In genomic region chr13:52738719-52739467, GRCh38 we compare ENCODE assay signal across 8 cellular contexts. TPM values are rescaled to one million over a fixed set of nuclear protein-coding genes. Genes with fewer than 3 reads are reported as not detected.
DNase-seq lines count a peak whose midpoint lies in the region; ATAC-seq and TF ChIP-seq lines count a peak whose summit lies in the region.

No MANE protein-coding gene starts in this region.

- H2AFZ ChIP-seq in parathyroid adenoma, result no peak overlapping the region

- peak overlapping the region; percentile 28 for H3K4me3 ChIP-seq in WI38 (ENCODE audit: low read depth, low read length)
- peak overlapping the region; percentile 42 for H3K4me3 ChIP-seq in fibroblast of villous mesenchyme (ENCODE audit: low read depth, low read length)
- H3K4me3 ChIP-seq in parathyroid adenoma (ENCODE audit: low read depth, low read length), result no peak overlapping the region

- no peaks in the 10 kb centered on the region for H3K79me2 ChIP-seq in parathyroid adenoma

- no peaks in the 10 kb centered on the region for H3K4me1 ChIP-seq in parathyroid adenoma

- peaks cover 5% of the 10 kb centered on the region for H3K27me3 ChIP-seq in parathyroid adenoma (ENCODE audit: control insufficient read depth, insufficient read depth, low read length)

- peak; percentile 4 to 29 for DNase-seq in activated CD4-positive, alpha-beta T cell treated with anti-CD3 and anti-CD28 coated beads, Interleukin-2, amount 50 U/mL, for 48 hours
- no peak for DNase-seq in activated CD4-positive, alpha-beta T cell treated with anti-CD3 and anti-CD28 coated beads, Interleukin-2, amount 50 U/mL, for 1 hour
- peak; percentile 3 for DNase-seq in fibroblast of villous mesenchyme (ENCODE audit: low read depth)
- no peak for DNase-seq in NCI-H2029 treated with DMSO at 0.1 percent for 48 hours (lab: John Stamatoyannopoulos, UW)
- DNase-seq in NCI-H774 (lab: John Stamatoyannopoulos, UW), result no peak

- no peak for ATAC-seq in GM21526 (IDR thresholded peaks at IDR 0.05; ENCODE audit: low FRiP score, unreplicated experiment)

- TF ChIP-seq CTCF in WI38 (IDR thresholded peaks at IDR 0.05; ENCODE audit: low read depth, low read length) (peak; percentile 16; the same call in 1 of the 2 replicates), fibroblast of villous mesenchyme (IDR thresholded peaks at IDR 0.05; ENCODE audit: insufficient read depth, low read depth, low read length) (peak; percentile 45), parathyroid adenoma (IDR thresholded peaks at IDR 0.05) (no peak)

- peak overlapping the region; percentile 25 for H3K4me2 ChIP-seq in parathyroid adenoma (ENCODE audit: low read length)

- H3K9me3 ChIP-seq in parathyroid adenoma (ENCODE audit: control insufficient read depth, low read length), result no peaks in the 10 kb centered on the region

- H3K27ac ChIP-seq in parathyroid adenoma, result no peak overlapping the region

- H3K36me3 ChIP-seq in parathyroid adenoma (ENCODE audit: control insufficient read depth, insufficient read depth, low read length), result no peaks in the 10 kb centered on the region

- H3K9ac ChIP-seq in parathyroid adenoma, result no peak overlapping the region

RNA-seq across cellular contexts. Expression of gene CNMD, which starts 0.7 kb away (rescaled TPM):
- not detected in 2 replicates for total RNA-seq in fibroblast of villous mesenchyme

Comparison
In these comparisons a context has a peak if more than half of its experiments do, and no peak if none do; other contexts are left out.
1. DNase-seq: peak in activated CD4-positive, alpha-beta T cell treated with anti-CD3 and anti-CD28 coated beads, Interleukin-2, amount 50 U/mL, for 48 hours (2 of 2) and fibroblast of villous mesenchyme (single experiment); none in activated CD4-positive, alpha-beta T cell treated with anti-CD3 and anti-CD28 coated beads, Interleukin-2, amount 50 U/mL, for 1 hour (single experiment), NCI-H2029 treated with DMSO at 0.1 percent for 48 hours (single experiment) and NCI-H774 (single experiment).